In genomic region chr2:191824403-191824802, GRCh38 we compare ENCODE assay signal across 24 cellular contexts. TPM values are rescaled to one million over a fixed set of nuclear protein-coding genes. Genes with fewer than 3 reads are reported as not detected.
DNase-seq lines count a peak whose midpoint lies in the region; ATAC-seq and TF ChIP-seq lines count a peak whose summit lies in the region.
"Had no signal": no experiment of that assay in that cellular context is flagged by ENCODE, and none has a peak within 500 bp of the region (broad histone marks: within the 10 kb centered on the region; RNA-seq: fewer than 3 reads in every experiment).

No MANE protein-coding gene starts in this region.

- POLR2A ChIA-PET in activated CD4-positive, alpha-beta T cell treated with anti-CD3 and anti-CD28 coated beads for 36 hours (lab: Charles Lee) = no interaction called here
- POLR2A ChIA-PET in activated CD4-positive, alpha-beta T cell treated with anti-CD3 and anti-CD28 coated beads, Interleukin-2, amount 10 ng/mL, durations not matched to agents 7 days and 5 days (lab: Charles Lee) = no interaction called here

- peaks cover 9% of the 10 kb centered on the region for H3K27me3 Mint-ChIP-seq in activated CD4-positive, alpha-beta T cell treated with anti-CD3 and anti-CD28 coated beads for 36 hours
- peaks cover 11% of the 10 kb centered on the region for H3K27me3 Mint-ChIP-seq in activated CD4-positive, alpha-beta T cell treated with anti-CD3 and anti-CD28 coated beads, Interleukin-2, amount 10 ng/mL, durations not matched to agents 7 days and 5 days

- no peak overlapping the region for H3K4me3 Mint-ChIP-seq in activated CD4-positive, alpha-beta T cell treated with anti-CD3 and anti-CD28 coated beads for 36 hours
- H3K4me3 Mint-ChIP-seq in activated CD4-positive, alpha-beta T cell treated with anti-CD3 and anti-CD28 coated beads, Interleukin-2, amount 10 ng/mL, durations not matched to agents 7 days and 5 days = no peak overlapping the region
- H3K4me3 Mint-ChIP-seq: CD8-positive, alpha-beta T cell had no signal

- no peaks in the 10 kb centered on the region for H3K4me1 Mint-ChIP-seq in activated CD4-positive, alpha-beta T cell treated with anti-CD3 and anti-CD28 coated beads for 36 hours
- H3K4me1 Mint-ChIP-seq in activated CD4-positive, alpha-beta T cell treated with anti-CD3 and anti-CD28 coated beads, Interleukin-2, amount 10 ng/mL, durations not matched to agents 7 days and 5 days = no peaks in the 10 kb centered on the region

- intact Hi-C loops in activated CD4-positive, alpha-beta T cell treated with anti-CD3 and anti-CD28 coated beads for 36 hours (cut with DNase I, micrococcal nuclease) = no loop called here

- ATAC-seq in activated CD4-positive, alpha-beta T cell treated with anti-CD3 and anti-CD28 coated beads for 36 hours = peak; percentile 26
- ATAC-seq in GM21390 (IDR thresholded peaks at IDR 0.05; ENCODE audit: unreplicated experiment) = no peak
- ATAC-seq: CD8-positive, alpha-beta T cell; PC-3 had no signal

- H3K36me3 Mint-ChIP-seq in activated CD4-positive, alpha-beta T cell treated with anti-CD3 and anti-CD28 coated beads for 36 hours (ENCODE audit: low read depth) = no peaks in the 10 kb centered on the region
- H3K36me3 Mint-ChIP-seq in activated CD4-positive, alpha-beta T cell treated with anti-CD3 and anti-CD28 coated beads, Interleukin-2, amount 10 ng/mL, durations not matched to agents 7 days and 5 days (ENCODE audit: low read depth) = no peaks in the 10 kb centered on the region
- H3K36me3 Mint-ChIP-seq: CD8-positive, alpha-beta T cell had no signal

- H3K27ac Mint-ChIP-seq in activated CD4-positive, alpha-beta T cell treated with anti-CD3 and anti-CD28 coated beads for 36 hours = no peak overlapping the region
- no peak overlapping the region for H3K27ac Mint-ChIP-seq in activated CD4-positive, alpha-beta T cell treated with anti-CD3 and anti-CD28 coated beads, Interleukin-2, amount 10 ng/mL, durations not matched to agents 7 days and 5 days
- H3K27ac Mint-ChIP-seq: CD8-positive, alpha-beta T cell had no signal

- no peak overlapping the region for H3K4me3 ChIP-seq in epithelial cell of esophagus (ENCODE audit: low read length)
- H3K4me3 ChIP-seq: SK-N-MC had no signal

- no peak for TF ChIP-seq CTCF in epithelial cell of esophagus (IDR thresholded peaks at IDR 0.05; ENCODE audit: insufficient read depth, low read depth, low read length, missing control alignments)

- DNase-seq in activated CD4-positive, alpha-beta T cell treated with anti-CD3 and anti-CD28 coated beads for 36 hours = no peak
- no peak for DNase-seq in activated CD4-positive, alpha-beta T cell treated with anti-CD3 and anti-CD28 coated beads, Interleukin-2, amount 10 ng/mL, durations not matched to agents 7 days and 5 days
- DNase-seq in RKO (ENCODE audit: low spot score) (peak; percentile 61), epithelial cell of esophagus (ENCODE audit: low read depth) (peak; percentile 49), NCI-H69 (lab: John Stamatoyannopoulos, UW) (no peak), SHP77 treated with DMSO at 0.1 percent for 48 hours (lab: John Stamatoyannopoulos, UW) (no peak), hepatic stellate cell (ENCODE audit: low spot score) (no peak)
- DNase-seq: 8988T; C1 segment of cervical spinal cord; CD8-positive, alpha-beta T cell; DMS153; KG1; NCI-H1105; NCI-H2029 treated with DMSO at 0.1 percent for 48 hours; NCI-H2171; NCI-H345; NCI-H524; PC-3; RPMI8226; SHP77; SW 1271 had no signal

- no peaks in the 10 kb centered on the region for H3K9me3 Mint-ChIP-seq in activated CD4-positive, alpha-beta T cell treated with anti-CD3 and anti-CD28 coated beads for 36 hours (ENCODE audit: low read depth)
- no peaks in the 10 kb centered on the region for H3K9me3 Mint-ChIP-seq in activated CD4-positive, alpha-beta T cell treated with anti-CD3 and anti-CD28 coated beads, Interleukin-2, amount 10 ng/mL, durations not matched to agents 7 days and 5 days
- H3K9me3 Mint-ChIP-seq: CD8-positive, alpha-beta T cell had no signal

- CTCF ChIA-PET in activated CD4-positive, alpha-beta T cell treated with anti-CD3 and anti-CD28 coated beads for 36 hours (lab: Charles Lee) = interaction anchor here (2.3 to 2.6 kb wide), 2 partner anchors 11 to 12 kb away, joined by 6 to 10 read pairs; no protein-coding TSS in a partner anchor
- CTCF ChIA-PET in activated CD4-positive, alpha-beta T cell treated with anti-CD3 and anti-CD28 coated beads, Interleukin-2, amount 10 ng/mL, durations not matched to agents 7 days and 5 days (lab: Charles Lee) = interaction anchor here (0.7 kb wide), 1 partner anchor 147 kb away, joined by 3 read pairs; no protein-coding TSS in a partner anchor

RNA-seq across cellular contexts. Expression of gene CAVIN2, which starts 22.5 kb away (rescaled TPM):
- total RNA-seq in activated CD4-positive, alpha-beta T cell treated with anti-CD3 and anti-CD28 coated beads for 36 hours = not detected
- total RNA-seq in activated CD4-positive, alpha-beta T cell treated with anti-CD3 and anti-CD28 coated beads, Interleukin-2, amount 10 ng/mL, durations not matched to agents 7 days and 5 days = not detected
- total RNA-seq: CD8-positive, alpha-beta T cell; H1 had no signal

Comparison
In these comparisons a context has a peak if more than half of its experiments do, and no peak if none do; other contexts are left out.
1. DNase-seq: peak in RKO (single experiment) and epithelial cell of esophagus (single experiment); none in activated CD4-positive, alpha-beta T cell treated with anti-CD3 and anti-CD28 coated beads for 36 hours (single experiment), activated CD4-positive, alpha-beta T cell treated with anti-CD3 and anti-CD28 coated beads, Interleukin-2, amount 10 ng/mL, durations not matched to agents 7 days and 5 days (single experiment), NCI-H69 (single experiment), SHP77 treated with DMSO at 0.1 percent for 48 hours (single experiment) and hepatic stellate cell (single experiment).